In the genomic region with DNA sequence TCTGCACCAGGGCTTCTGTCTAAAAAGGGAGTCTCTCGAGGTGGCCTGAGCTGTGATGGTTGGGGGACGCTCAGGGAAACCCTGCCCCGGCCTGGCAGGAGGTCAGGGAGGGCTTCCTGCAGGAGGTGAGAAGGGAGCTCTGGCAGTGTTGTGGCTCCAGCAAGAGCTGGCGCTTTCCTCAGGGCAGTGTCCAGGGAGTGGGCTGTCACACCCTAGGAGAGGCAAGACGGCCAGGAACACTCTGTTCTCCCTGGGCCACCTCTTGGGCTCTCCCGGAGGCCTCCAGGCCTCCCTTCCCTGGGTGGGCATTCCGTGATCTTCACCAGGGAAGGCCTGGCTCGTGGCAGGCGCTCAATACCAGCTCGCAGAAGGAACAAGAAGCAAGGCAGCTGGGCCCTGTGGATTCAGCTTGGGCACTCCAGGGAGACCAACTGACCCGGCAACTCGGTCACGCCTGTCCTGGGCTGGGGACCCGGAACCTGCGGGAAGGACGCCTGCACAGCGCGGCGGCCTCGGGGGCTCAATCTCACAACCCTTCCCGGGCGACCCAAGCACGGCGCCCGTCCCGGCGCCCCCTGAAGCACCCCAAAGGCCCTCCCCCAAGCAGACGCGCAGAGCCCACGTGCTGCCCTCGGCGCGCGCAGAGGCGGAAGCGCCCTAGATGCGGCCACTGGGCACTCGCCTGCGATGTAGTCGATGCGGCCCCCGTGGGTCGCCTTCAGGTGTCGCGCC, we compare ENCODE assay signal across 8 cellular contexts. TPM values are rescaled to one million over a fixed set of nuclear protein-coding genes. Genes with fewer than 3 reads are reported as not detected.
DNase-seq lines count a peak whose midpoint lies in the region; ATAC-seq and TF ChIP-seq lines count a peak whose summit lies in the region.

No MANE protein-coding gene starts in this region.

- H3K4me3 ChIP-seq in HUES64 (ENCODE audit: low read length) = peak overlapping the region; percentile 73
- H3K4me3 ChIP-seq in RWPE2 (ENCODE audit: severe bottlenecking) = peak overlapping the region; percentile 57

- ATAC-seq in GM21529 (IDR thresholded peaks at IDR 0.05; ENCODE audit: unreplicated experiment) = peak; percentile 44
- peak; percentile 43 for ATAC-seq in RWPE2 (ENCODE audit: low read depth)

- H3K27ac ChIP-seq in HUES64 (ENCODE audit: low read depth, low read length) (peak overlapping the region; percentile 98), RWPE2 (ENCODE audit: poor library complexity, severe bottlenecking) (peak overlapping the region; percentile 88), adipose tissue (ENCODE audit: low read depth, low read length) (peak overlapping the region; percentile 70)

- TF ChIP-seq CTCF in RWPE2 (IDR thresholded peaks at IDR 0.05; ENCODE audit: poor library complexity, severe bottlenecking) = no peak

- peak; percentile 75 for DNase-seq in GDM1 (lab: John Stamatoyannopoulos, UW)
- DNase-seq in RWPE2 (ENCODE audit: low spot score) = peak; percentile 86
- peak; percentile 81 for DNase-seq in cardiac septum (ENCODE audit: low spot score)
- peak; percentile 83 for DNase-seq in pons (ENCODE audit: low spot score)
- DNase-seq in NCI-H2107 treated with DMSO at 0.1 percent for 48 hours (lab: John Stamatoyannopoulos, UW; ENCODE audit: unreplicated experiment) = no peak

- peak overlapping the region; percentile 96 for H3K9ac ChIP-seq in HUES64 (ENCODE audit: low read depth, low read length)

- intact Hi-C loops in cardiac septum (cut with DNase I) = loop anchor here (5.0 kb wide), 2 partner anchors 356 to 406 kb away; a partner anchor contains a TSS

- H3K36me3 ChIP-seq in HUES64 (ENCODE audit: insufficient read depth, low read length) = peaks cover 46% of the 10 kb centered on the region
- H3K36me3 ChIP-seq in RWPE2 (ENCODE audit: low read depth) = peaks cover 45% of the 10 kb centered on the region

- H3K27me3 ChIP-seq in HUES64 (ENCODE audit: insufficient read depth, low read length) (no peaks in the 10 kb centered on the region), RWPE2 (ENCODE audit: insufficient read depth, poor library complexity, severe bottlenecking) (no peaks in the 10 kb centered on the region)

- H3K9me3 ChIP-seq in HUES64 (ENCODE audit: insufficient read depth, low read depth, low read length) (no peaks in the 10 kb centered on the region), RWPE2 (ENCODE audit: severe bottlenecking) (no peaks in the 10 kb centered on the region)

- 4% methylated on average over 45 of the region's 45 CpGs for WGBS in HUES64
- WGBS in adipose tissue, 3 donors = 1 to 3% (median 2%) methylated on average over 36 to 45 of the region's 45 CpGs

- H3K4me1 ChIP-seq in HUES64 (ENCODE audit: insufficient read depth, low read length) (no peaks in the 10 kb centered on the region), RWPE2 (ENCODE audit: insufficient read depth, poor library complexity, severe bottlenecking) (peaks cover 6% of the 10 kb centered on the region)

RNA-seq across cellular contexts. Expression of a gene that starts 0.7 kb away (rescaled TPM):
- polyA plus RNA-seq in HUES64 (2013, experiment 1 of 2) = 176 TPM
- 175 TPM for polyA plus RNA-seq in HUES64 (2013, experiment 2 of 2)
- polyA plus RNA-seq in adipose tissue = 100 to 1,000 TPM; 162 to 256 (median 227) TPM
- 46.6 TPM for total RNA-seq in cardiac septum

RNA-seq across cellular contexts. Expression of a gene that starts 7.4 kb away (rescaled TPM):
- polyA plus RNA-seq in HUES64 (2013, experiment 1 of 2) = 57.1 TPM
- polyA plus RNA-seq in HUES64 (2013, experiment 2 of 2) = 46.1 TPM
- 1 to 10 TPM in 1 of 3 donors, under 1 TPM in 2; 0.33 to 2.6 (median 0.60) TPM for polyA plus RNA-seq in adipose tissue
- total RNA-seq in cardiac septum = 0.46 TPM

RNA-seq across cellular contexts. Expression of a gene that starts 26.0 kb away (rescaled TPM):
- polyA plus RNA-seq in HUES64 (2013, experiment 1 of 2) = 22.3 TPM
- polyA plus RNA-seq in HUES64 (2013, experiment 2 of 2) = 21.9 TPM
- 100 to 1,000 TPM in 2 of 3 donors, 10 to 100 TPM in 1; 61.0 to 436 (median 237) TPM for polyA plus RNA-seq in adipose tissue
- 20.4 TPM for total RNA-seq in cardiac septum

RNA-seq across cellular contexts. Expression of a gene that starts 45.7 kb away (rescaled TPM):
- 12.7 TPM for polyA plus RNA-seq in HUES64 (2013, experiment 1 of 2)
- polyA plus RNA-seq in HUES64 (2013, experiment 2 of 2) = 11.3 TPM
- 10 to 100 TPM in 2 of 3 donors, 1 to 10 TPM in 1; 6.3 to 23.8 (median 18.9) TPM for polyA plus RNA-seq in adipose tissue
- 18.0 TPM for total RNA-seq in cardiac septum

RNA-seq across cellular contexts. Expression of a gene that starts 45.9 kb away (rescaled TPM):
- 106 TPM for polyA plus RNA-seq in HUES64 (2013, experiment 1 of 2)
- polyA plus RNA-seq in HUES64 (2013, experiment 2 of 2) = 92.3 TPM
- 10 to 100 TPM; 25.4 to 56.8 (median 47.6) TPM for polyA plus RNA-seq in adipose tissue
- total RNA-seq in cardiac septum = 42.3 TPM
